ENCODE assay signal across 16 cellular contexts in genomic region chr2:60406192-60406591, GRCh38.
"Had no signal": no experiment of that assay in that cellular context is flagged by ENCODE, and none has a peak within 500 bp of the region (broad histone marks: within the 10 kb centered on the region; RNA-seq: fewer than 3 reads in every experiment).

No MANE protein-coding gene starts in this region.

- H3K4me3 ChIP-seq: hepatocyte, left ventricle myocardium inferior, psoas muscle, right lobe of liver, stomach, testis had no signal

- H3K36me3 Mint-ChIP-seq: activated naive CD8-positive, alpha-beta T cell; natural killer cell treated with Interleukin-12 subunit alpha and Interleukin-12 subunit beta and Interleukin-15 and Interleukin-18, amount 100 ng/mL, for 72 hours had no signal

- DNase-seq: activated CD4-positive, alpha-beta T cell treated with anti-CD3 and anti-CD28 coated beads, Interleukin-2, amount 50 U/mL, for 1 hour; activated CD4-positive, CD25-positive, alpha-beta regulatory T cell; activated CD8-positive, alpha-beta memory T cell treated with anti-CD3 and anti-CD28 coated beads for 24 hours; activated gamma-delta T cell treated with Interleukin-2 at 50 U/mL for 16 hours; brain microvascular endothelial cell; dermis blood vessel endothelial cell; kidney; left ventricle myocardium inferior; psoas muscle; right lobe of liver; stomach; testis had no signal

- H2AFZ ChIP-seq: hepatocyte had no signal

- H3K27me3 ChIP-seq: brain microvascular endothelial cell, hepatocyte, right lobe of liver, stomach, testis had no signal

- H3K4me3 Mint-ChIP-seq: activated naive CD8-positive, alpha-beta T cell; natural killer cell treated with Interleukin-12 subunit alpha and Interleukin-12 subunit beta and Interleukin-15 and Interleukin-18, amount 100 ng/mL, for 72 hours; T-helper 2 cell treated with Interferon-gamma antibody and Interleukin-4, amounts not matched to agents 5 μg/mL and 100 μg/mL, for 36 hours had no signal

- H3K79me2 ChIP-seq: hepatocyte had no signal

- H3K4me1 ChIP-seq: psoas muscle, right lobe of liver, testis had no signal

- H3K36me3 ChIP-seq: brain microvascular endothelial cell, left ventricle myocardium inferior, right lobe of liver, stomach had no signal

- H3K9me3 Mint-ChIP-seq: natural killer cell treated with Interleukin-12 subunit alpha and Interleukin-12 subunit beta and Interleukin-15 and Interleukin-18, amount 100 ng/mL, for 72 hours; T-helper 2 cell treated with Interferon-gamma antibody and Interleukin-4, amounts not matched to agents 5 μg/mL and 100 μg/mL, for 36 hours had no signal

- H3K9me3 ChIP-seq: left ventricle myocardium inferior, psoas muscle, right lobe of liver, stomach, testis had no signal

- H3K27ac ChIP-seq: brain microvascular endothelial cell, hepatocyte, left ventricle myocardium inferior, psoas muscle, right lobe of liver, stomach, testis had no signal

- H3K27ac Mint-ChIP-seq: activated naive CD8-positive, alpha-beta T cell; natural killer cell treated with Interleukin-12 subunit alpha and Interleukin-12 subunit beta and Interleukin-15 and Interleukin-18, amount 100 ng/mL, for 72 hours; T-helper 2 cell treated with Interferon-gamma antibody and Interleukin-4, amounts not matched to agents 5 μg/mL and 100 μg/mL, for 36 hours had no signal

- H3K4me2 ChIP-seq: hepatocyte had no signal
